Comparison of ENCODE assay signal across 32 cellular contexts in the genomic region with DNA sequence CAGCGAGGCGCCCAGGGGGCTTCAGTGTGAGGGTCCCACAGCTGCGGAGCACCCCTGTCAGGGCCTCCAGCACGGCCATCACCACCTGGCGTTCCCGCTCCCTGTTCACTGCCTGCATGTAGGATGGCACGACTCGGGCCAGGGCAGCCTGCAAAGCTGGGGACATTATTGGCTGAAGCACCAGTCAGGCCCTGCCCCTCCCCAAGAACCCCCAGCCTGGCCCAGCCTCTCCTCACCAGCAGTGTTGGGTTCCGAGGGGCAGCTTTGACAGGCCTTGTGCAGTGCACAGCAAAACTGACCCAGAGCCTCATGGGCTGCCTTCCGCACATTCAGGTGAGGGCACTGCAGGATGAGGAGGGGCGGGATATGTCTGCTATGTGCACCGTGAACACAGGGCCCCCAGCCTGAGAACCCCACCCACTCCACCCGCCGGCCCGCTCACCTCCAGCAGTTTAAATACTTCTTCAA. TPM values are rescaled to one million over a fixed set of nuclear protein-coding genes. Genes with fewer than 3 reads are reported as not detected.
DNase-seq lines count a peak whose midpoint lies in the region; ATAC-seq and TF ChIP-seq lines count a peak whose summit lies in the region.
"Had no signal": no experiment of that assay in that cellular context is flagged by ENCODE, and none has a peak within 500 bp of the region (broad histone marks: within the 10 kb centered on the region; RNA-seq: fewer than 3 reads in every experiment).

No MANE protein-coding gene starts in this region.

- TF ChIP-seq CTCF in heart right ventricle (IDR thresholded peaks at IDR 0.05): no peak

- no peak for ATAC-seq in right cardiac atrium
- no peak for ATAC-seq in heart right ventricle
- ATAC-seq in effector memory CD8-positive, alpha-beta T cell (replicated peaks): no peak
- ATAC-seq: left cardiac atrium, upper lobe of right lung had no signal

- H3K9me3 ChIP-seq in right cardiac atrium (ENCODE audit: control insufficient read depth, low read length) (no peaks in the 10 kb centered on the region), heart right ventricle (no peaks in the 10 kb centered on the region)
- H3K9me3 ChIP-seq: Caco-2, SJSA1, suprapubic skin, upper lobe of right lung had no signal

- peak overlapping the region; percentile 45 to 82 for H3K27ac Mint-ChIP-seq in effector memory CD8-positive, alpha-beta T cell
- H3K27ac Mint-ChIP-seq: HFFc6 had no signal

- H3K27me3 Mint-ChIP-seq in effector memory CD8-positive, alpha-beta T cell: no peaks in the 10 kb centered on the region
- H3K27me3 Mint-ChIP-seq: activated naive CD8-positive, alpha-beta T cell treated with anti-CD3 and anti-CD28 coated beads for 36 hours had no signal

- H3K27ac ChIP-seq in right cardiac atrium (ENCODE audit: low read length) (no peak overlapping the region), heart right ventricle (no peak overlapping the region)
- H3K27ac ChIP-seq: C4-2B, SJSA1, suprapubic skin, upper lobe of right lung, WERI-Rb-1 had no signal

- no peaks in the 10 kb centered on the region for H3K27me3 ChIP-seq in right cardiac atrium (ENCODE audit: control insufficient read depth, insufficient read depth)
- H3K27me3 ChIP-seq in heart right ventricle: no peaks in the 10 kb centered on the region
- H3K27me3 ChIP-seq: SJSA1, suprapubic skin, upper lobe of right lung had no signal

- intact Hi-C loops in right cardiac atrium (cut with DNase I): no loop called here
- intact Hi-C loops in heart right ventricle (cut with DNase I): no loop called here

- DNase-seq in right cardiac atrium (peak in 2 of 3 donors; percentile 42 to 52), heart right ventricle (no peak), NCI-H2081 treated with DMSO at 0.1 percent for 48 hours (lab: John Stamatoyannopoulos, UW) (no peak), NCI-H524 (lab: John Stamatoyannopoulos, UW) (no peak), NOMO-1 treated with dmso at 0.1 percent for 144 hours (lab: John Stamatoyannopoulos, UW; ENCODE audit: unreplicated experiment) (no peak)
- DNase-seq in effector memory CD8-positive, alpha-beta T cell: no peak
- DNase-seq: activated CD4-positive, alpha-beta T cell treated with anti-CD3 and anti-CD28 coated beads for 4 hours; activated naive CD8-positive, alpha-beta T cell treated with anti-CD3 and anti-CD28 coated beads for 36 hours; Caco-2; DMS79 treated with DMSO at 0.1 percent for 48 hours; effector CD8-positive, alpha-beta T cell; GDM1; HFFc6; immature natural killer cell; left cardiac atrium; NCI-H146; NCI-H446 treated with DMSO at 0.1 percent for 48 hours; stimulated activated naive CD4-positive, alpha-beta T cell treated with Interleukin-2 at 50 U/mL for 16 hours; upper lobe of right lung; WERI-Rb-1 had no signal

- 93% methylated on average over 15 of the region's 15 CpGs for WGBS in right cardiac atrium
- WGBS in heart right ventricle, 2 donors: 89 to 94% methylated on average over 15 of the region's 15 CpGs

- no peaks in the 10 kb centered on the region for H3K4me1 ChIP-seq in right cardiac atrium (ENCODE audit: control insufficient read depth, insufficient read depth, low read length)
- peaks cover 3 to 30% (median 22%) of the 10 kb centered on the region in 9 donors for H3K4me1 ChIP-seq in heart right ventricle
- H3K4me1 ChIP-seq: Caco-2 had no signal

- no peak overlapping the region for H3K4me3 ChIP-seq in right cardiac atrium (ENCODE audit: low read length)
- no peak overlapping the region for H3K4me3 ChIP-seq in heart right ventricle
- H3K4me3 ChIP-seq: lung, SJSA1, suprapubic skin, upper lobe of right lung had no signal

- no peak overlapping the region for H3K4me3 Mint-ChIP-seq in effector memory CD8-positive, alpha-beta T cell
- H3K4me3 Mint-ChIP-seq: activated naive CD8-positive, alpha-beta T cell treated with anti-CD3 and anti-CD28 coated beads for 36 hours; HFFc6; immature natural killer cell; nephron had no signal

- H3K36me3 Mint-ChIP-seq in effector memory CD8-positive, alpha-beta T cell (ENCODE audit: insufficient read depth): peaks cover 81% of the 10 kb centered on the region

- H3K36me3 ChIP-seq in heart right ventricle: peaks cover 0 to 93% (median 35%) of the 10 kb centered on the region in 9 donors

- H3K9me3 Mint-ChIP-seq in effector memory CD8-positive, alpha-beta T cell: no peaks in the 10 kb centered on the region
- H3K9me3 Mint-ChIP-seq: activated naive CD8-positive, alpha-beta T cell treated with anti-CD3 and anti-CD28 coated beads for 36 hours; HFFc6; immature natural killer cell; nephron had no signal

- H3K4me1 Mint-ChIP-seq in effector memory CD8-positive, alpha-beta T cell (ENCODE audit: low read depth in 2 of 2): peaks cover 10 to 15% of the 10 kb centered on the region in 2 donors

RNA-seq across cellular contexts. Expression of a gene that starts 5.6 kb away (rescaled TPM):
- 10 to 100 TPM; 10.2 to 22.5 (median 12.1) TPM for total RNA-seq in right cardiac atrium
- 4.1 TPM for polyA plus RNA-seq in right cardiac atrium
- total RNA-seq in heart right ventricle: 10 to 100 TPM; 10.1 to 22.5 (median 12.6) TPM
- 10 to 100 TPM in 1 of 2 donors, 1 to 10 TPM in 1; 4.4 to 23.8 TPM for polyA plus RNA-seq in heart right ventricle

RNA-seq across cellular contexts. Expression of a gene that starts 11.2 kb away (rescaled TPM):
- total RNA-seq in right cardiac atrium: 1 to 10 TPM; 1.9 to 5.8 (median 3.2) TPM
- polyA plus RNA-seq in right cardiac atrium: 4.1 TPM
- total RNA-seq in heart right ventricle: 1 to 10 TPM; 2.5 to 7.0 (median 4.3) TPM
- 10 to 100 TPM in 1 of 2 donors, 1 to 10 TPM in 1; 2.5 to 17.7 TPM for polyA plus RNA-seq in heart right ventricle
- total RNA-seq: A172 had no signal

RNA-seq across cellular contexts. Expression of a gene that starts 12.2 kb away (rescaled TPM):
- total RNA-seq in right cardiac atrium (10 to 100 TPM; 26.4 to 37.6 (median 30.4) TPM), heart right ventricle (10 to 100 TPM; 14.2 to 31.3 (median 18.7) TPM)
- polyA plus RNA-seq in right cardiac atrium (14.8 TPM), heart right ventricle (10 to 100 TPM; 10.8 to 36.4 TPM)

RNA-seq across cellular contexts. Expression of a gene that starts 22.0 kb away (rescaled TPM):
- total RNA-seq in right cardiac atrium: 100 to 1,000 TPM in 1 of 4 donors, 10 to 100 TPM in 3; 47.5 to 103 (median 59.0) TPM
- polyA plus RNA-seq in right cardiac atrium: 44.5 TPM
- total RNA-seq in heart right ventricle: 100 to 1,000 TPM in 1 of 10 donors, 10 to 100 TPM in 9; 17.7 to 147 (median 36.7) TPM
- polyA plus RNA-seq in heart right ventricle: 10 to 100 TPM; 28.2 to 64.1 TPM

RNA-seq across cellular contexts. Expression of a gene that starts 22.4 kb away (rescaled TPM):
- total RNA-seq in right cardiac atrium (under 1 TPM in 2 of 4 donors, not detected in 2; 0.18 to 0.37 TPM), heart right ventricle (under 1 TPM in 1 of 10 donors, not detected in 9; 0.28 TPM)
- polyA plus RNA-seq in right cardiac atrium (not detected), heart right ventricle (under 1 TPM in 1 of 2 donors, not detected in 1; 0.22 TPM)
- total RNA-seq: A172; activated naive CD8-positive, alpha-beta T cell treated with anti-CD3 and anti-CD28 coated beads for 36 hours; Caco-2; epithelial cell of proximal tubule; glomerular endothelial cell; osteocyte; RPMI7951; SJSA1; suprapubic skin; upper lobe of right lung had no signal
- polyA plus RNA-seq: aorta, H1 had no signal

Comparison
In these comparisons a context has a peak if more than half of its experiments do, and no peak if none do; other contexts are left out.
1. DNase-seq: peak in right cardiac atrium (2 of 3); none in heart right ventricle (0 of 2), effector memory CD8-positive, alpha-beta T cell (0 of 3), NCI-H2081 treated with DMSO at 0.1 percent for 48 hours (single experiment), NCI-H524 (0 of 2) and NOMO-1 treated with dmso at 0.1 percent for 144 hours (single experiment).